Comparison of ENCODE assay signal across 8 cellular contexts in the genomic region with DNA sequence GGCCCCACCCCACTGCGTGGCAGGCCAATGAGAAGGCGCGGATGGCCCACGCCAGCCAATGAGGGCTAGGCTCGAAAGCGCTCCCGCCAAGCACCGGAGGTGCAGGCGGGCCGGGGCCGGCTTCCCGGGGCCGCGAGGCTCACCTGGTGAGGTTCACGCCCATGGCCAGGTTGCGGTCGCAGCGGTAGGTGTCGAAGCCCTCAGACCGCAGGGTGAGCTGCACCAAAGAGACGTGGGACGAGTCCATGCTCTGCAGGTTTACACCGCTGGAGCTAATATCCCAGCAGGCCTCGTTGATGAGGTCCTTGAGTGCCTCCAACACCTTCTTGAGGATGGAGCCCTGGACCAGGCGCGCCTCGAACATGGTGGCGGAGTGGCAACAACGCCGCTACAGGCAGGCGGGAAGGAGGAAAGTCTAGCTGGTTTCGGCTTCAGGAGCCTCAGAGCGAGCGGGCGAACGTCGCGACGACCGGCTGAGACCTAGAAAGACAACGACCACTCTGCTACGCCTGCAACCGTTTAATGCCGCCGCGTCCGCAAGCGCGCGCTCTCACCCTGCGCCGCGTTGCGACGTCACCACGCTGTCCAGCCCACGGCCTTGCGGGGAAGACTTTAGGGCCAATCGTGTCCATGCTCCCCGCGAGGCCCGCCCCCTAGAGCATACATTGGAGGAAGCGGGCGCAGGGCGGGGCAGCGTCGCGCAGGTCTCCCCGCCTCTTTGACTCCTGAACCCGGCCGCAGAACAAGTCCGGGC. TPM values are rescaled to one million over a fixed set of nuclear protein-coding genes. Genes with fewer than 3 reads are reported as not detected.
DNase-seq lines count a peak whose midpoint lies in the region; ATAC-seq, FAIRE-seq and TF ChIP-seq lines count a peak whose summit lies in the region.

PCNA (minus strand) TSS at position 524 of the 754 bp plus-strand sequence; CDS start at position 364, 160 bp downstream.

- peak within 1 kb of the TSS; percentile 98 for H3K27ac Mint-ChIP-seq in mesothelial cell of epicardium

- no peaks in the 10 kb centered on the region for H3K27me3 Mint-ChIP-seq in mesothelial cell of epicardium (ENCODE audit: low read depth)

- H3K4me2 ChIP-seq in OCI-LY3 (ENCODE audit: low read length), result peak within 1 kb of the TSS; percentile 91

- peak within 1 kb of the TSS; percentile 89 for H3K4me3 ChIP-seq in OCI-LY3 (ENCODE audit: low read length)

- H3K4me1 ChIP-seq in OCI-LY3 (ENCODE audit: low read length), result peaks cover 42% of the 10 kb centered on the region

- FAIRE-seq in endometrium (lab: Jason Lieb, UNC), result peak; percentile 97

- H3K36me3 Mint-ChIP-seq in mesothelial cell of epicardium, result peaks cover 14% of the 10 kb centered on the region

- peaks cover 47% of the 10 kb centered on the region for H3K79me2 ChIP-seq in OCI-LY3 (ENCODE audit: low read length)

- no peaks in the 10 kb centered on the region for H3K27me3 ChIP-seq in OCI-LY3 (ENCODE audit: low read depth, low read length)

- DNase-seq in D341Med (ENCODE audit: low spot score) (peak; percentile 95), HuH-7 (ENCODE audit: low spot score) (peak; percentile 100), mesothelial cell of epicardium (ENCODE audit: low spot score in 2 of 2, unreplicated experiment in 2 of 2) (peak; percentile 77 to 91)
- peak; percentile 96 for DNase-seq in activated CD8-positive, alpha-beta memory T cell treated with anti-CD3 and anti-CD28 coated beads, Interleukin-2, amount 50 U/mL, for 48 hours
- DNase-seq in stimulated activated CD8-positive, alpha-beta memory T cell treated with anti-CD3 and anti-CD28 coated beads, Interleukin-15, amount 100 ng/mL, for 48 hours (ENCODE audit: low read depth in 2 of 2), result peak; percentile 97 to 98

- peak; percentile 91 for ATAC-seq in GM21515 (IDR thresholded peaks at IDR 0.05; ENCODE audit: unreplicated experiment)

- peak within 1 kb of the TSS; percentile 98 for H3K9ac ChIP-seq in OCI-LY3 (ENCODE audit: low read length)

- H3K9me3 ChIP-seq in OCI-LY3 (ENCODE audit: insufficient read depth, low read length), result no peaks in the 10 kb centered on the region

- peak within 1 kb of the TSS; percentile 33 for H2AFZ ChIP-seq in OCI-LY3 (ENCODE audit: low read depth, low read length)

- peaks cover 41% of the 10 kb centered on the region for H3K4me1 Mint-ChIP-seq in mesothelial cell of epicardium

- H3K36me3 ChIP-seq in OCI-LY3 (replicated peaks; ENCODE audit: low read depth, low read length), result peaks cover 44% of the 10 kb centered on the region

- TF ChIP-seq CTCF in OCI-LY3 (IDR thresholded peaks at IDR 0.05; ENCODE audit: low read depth, low read length) (no peak), mesothelial cell of epicardium (IDR thresholded peaks at IDR 0.05; ENCODE audit: unreplicated experiment) (peak; percentile 24)

- no peaks in the 10 kb centered on the region for H3K9me3 Mint-ChIP-seq in mesothelial cell of epicardium

- peak within 1 kb of the TSS; percentile 86 for H3K4me3 Mint-ChIP-seq in mesothelial cell of epicardium

- peak within 1 kb of the TSS; percentile 91 for H3K27ac ChIP-seq in OCI-LY3 (ENCODE audit: low read length)

- peaks cover 25% of the 10 kb centered on the region for H4K20me1 ChIP-seq in OCI-LY3 (ENCODE audit: insufficient read depth, low read length)

RNA-seq across cellular contexts. Expression of gene PCNA, which starts in this region (rescaled TPM):
- 82.6 to 89.8 TPM (median 87.5 TPM) in 3 replicates for total RNA-seq in mesothelial cell of epicardium

Comparison
In these comparisons a context has a peak if more than half of its experiments do, and no peak if none do; other contexts are left out.
1. Peak in every context shown above with its lines: DNase-seq, ATAC-seq, H3K4me3 ChIP-seq and H3K27ac ChIP-seq.